14 cellular contexts compared by ENCODE assay signal in genomic region chr7:123622660-123623386, GRCh38. TPM values are rescaled to one million over a fixed set of nuclear protein-coding genes. Genes with fewer than 3 reads are reported as not detected.
DNase-seq lines count a peak whose midpoint lies in the region; ATAC-seq and TF ChIP-seq lines count a peak whose summit lies in the region.
"Had no signal": no experiment of that assay in that cellular context is flagged by ENCODE, and none has a peak within 500 bp of the region (broad histone marks: within the 10 kb centered on the region; RNA-seq: fewer than 3 reads in every experiment).

No MANE protein-coding gene starts in this region.

- H4K20me1 ChIP-seq in OCI-LY3 (ENCODE audit: insufficient read depth, low read length) = no peaks in the 10 kb centered on the region
- no peaks in the 10 kb centered on the region for H4K20me1 ChIP-seq in hepatocyte (ENCODE audit: insufficient read depth, poor library complexity, severe bottlenecking)

- H3K4me1 ChIP-seq in OCI-LY3 (ENCODE audit: low read length) (peaks cover 7% of the 10 kb centered on the region), hepatocyte (ENCODE audit: insufficient read depth) (no peaks in the 10 kb centered on the region)

- no peaks in the 10 kb centered on the region for H3K36me3 Mint-ChIP-seq in effector memory CD8-positive, alpha-beta T cell (ENCODE audit: insufficient read depth)
- H3K36me3 Mint-ChIP-seq: activated naive CD8-positive, alpha-beta T cell had no signal

- no peak overlapping the region for H3K4me3 ChIP-seq in OCI-LY3 (ENCODE audit: low read length)
- H3K4me3 ChIP-seq in hepatocyte = no peak overlapping the region

- TF ChIP-seq CTCF in OCI-LY3 (IDR thresholded peaks at IDR 0.05; ENCODE audit: low read depth, low read length) = no peak
- TF ChIP-seq CTCF in hepatocyte (IDR thresholded peaks at IDR 0.05; ENCODE audit: poor library complexity) = no peak

- DNase-seq in DMS 273 (lab: John Stamatoyannopoulos, UW; ENCODE audit: unreplicated experiment) (peak; percentile 70), NCI-H1694 treated with DMSO at 0.1 percent for 48 hours (lab: John Stamatoyannopoulos, UW) (peak; percentile 41), hepatocyte (ENCODE audit: low spot score) (peak; percentile 55), HPDE6-E6E7 (ENCODE audit: extremely low spot score) (no peak)
- no peak for DNase-seq in stimulated activated CD8-positive, alpha-beta memory T cell treated with anti-CD3 and anti-CD28 coated beads, Interleukin-4, amount 100 ng/mL, for 48 hours
- DNase-seq in effector memory CD8-positive, alpha-beta T cell = no peak
- DNase-seq: activated CD4-positive, alpha-beta T cell treated with anti-CD3 and anti-CD28 coated beads, Interleukin-2, amount 10 ng/mL, durations not matched to agents 7 days and 5 days; SK-N-SH had no signal

- peaks cover 0 to 3% of the 10 kb centered on the region in 2 donors for H3K4me1 Mint-ChIP-seq in effector memory CD8-positive, alpha-beta T cell (ENCODE audit: low read depth in 2 of 2)
- H3K4me1 Mint-ChIP-seq: activated CD4-positive, alpha-beta T cell treated with anti-CD3 and anti-CD28 coated beads, Interleukin-2, amount 10 ng/mL, durations not matched to agents 7 days and 5 days had no signal

- H3K79me2 ChIP-seq in OCI-LY3 (ENCODE audit: low read length) (no peaks in the 10 kb centered on the region), hepatocyte (no peaks in the 10 kb centered on the region)

- no peak overlapping the region for H3K4me3 Mint-ChIP-seq in effector memory CD8-positive, alpha-beta T cell
- H3K4me3 Mint-ChIP-seq: activated CD4-positive, alpha-beta T cell treated with anti-CD3 and anti-CD28 coated beads, Interleukin-2, amount 10 ng/mL, durations not matched to agents 7 days and 5 days; activated naive CD8-positive, alpha-beta T cell had no signal

- no peak overlapping the region for H3K27ac Mint-ChIP-seq in effector memory CD8-positive, alpha-beta T cell
- H3K27ac Mint-ChIP-seq: activated CD4-positive, alpha-beta T cell treated with anti-CD3 and anti-CD28 coated beads, Interleukin-2, amount 10 ng/mL, durations not matched to agents 7 days and 5 days; activated naive CD8-positive, alpha-beta T cell had no signal

- H3K9ac ChIP-seq in OCI-LY3 (ENCODE audit: low read length) = no peak overlapping the region
- H3K9ac ChIP-seq: SK-N-SH had no signal

- H3K36me3 ChIP-seq in OCI-LY3 (replicated peaks; ENCODE audit: low read depth, low read length) (no peaks in the 10 kb centered on the region), hepatocyte (replicated peaks; ENCODE audit: insufficient read depth, low read depth) (no peaks in the 10 kb centered on the region)

- H3K27me3 Mint-ChIP-seq in effector memory CD8-positive, alpha-beta T cell = peaks cover 9 to 11% of the 10 kb centered on the region in 2 donors

- H3K27me3 ChIP-seq in OCI-LY3 (ENCODE audit: low read depth, low read length) (no peaks in the 10 kb centered on the region), hepatocyte (no peaks in the 10 kb centered on the region)

- H3K9me3 ChIP-seq in OCI-LY3 (ENCODE audit: insufficient read depth, low read length) (no peaks in the 10 kb centered on the region), hepatocyte (ENCODE audit: low read depth) (no peaks in the 10 kb centered on the region)
- H3K9me3 ChIP-seq: SK-N-SH had no signal

- ATAC-seq in GM19397 (IDR thresholded peaks at IDR 0.05; ENCODE audit: unreplicated experiment) = no peak
- no peak for ATAC-seq in effector memory CD8-positive, alpha-beta T cell (replicated peaks)

- no peaks in the 10 kb centered on the region for H3K9me2 ChIP-seq in hepatocyte (replicated peaks; ENCODE audit: insufficient read depth)
- H3K9me2 ChIP-seq: SK-N-SH had no signal

- 71% methylated on average over 6 of the region's 6 CpGs for WGBS in hepatocyte (ENCODE audit: low lambda C conversion rate, missing lambda C conversion rate)

- H2AFZ ChIP-seq in OCI-LY3 (ENCODE audit: low read depth, low read length) = 0 out of 2 replicates have a peak overlapping the region, but pooled peaks have one; percentile 36
- H2AFZ ChIP-seq in hepatocyte = no peak overlapping the region

- H3K27ac ChIP-seq in OCI-LY3 (ENCODE audit: low read length) (no peak overlapping the region), hepatocyte (peak overlapping the region; percentile 12)

- H3K4me2 ChIP-seq in OCI-LY3 (ENCODE audit: low read length) = no peak overlapping the region
- no peak overlapping the region for H3K4me2 ChIP-seq in hepatocyte
- H3K4me2 ChIP-seq: SK-N-SH had no signal

- H3K9me3 Mint-ChIP-seq in effector memory CD8-positive, alpha-beta T cell = no peaks in the 10 kb centered on the region
- H3K9me3 Mint-ChIP-seq: activated CD4-positive, alpha-beta T cell treated with anti-CD3 and anti-CD28 coated beads, Interleukin-2, amount 10 ng/mL, durations not matched to agents 7 days and 5 days had no signal

RNA-seq across cellular contexts. Expression of gene ASB15, which starts 21.2 kb away (rescaled TPM):
- not detected in 2 replicates for total RNA-seq in hepatocyte
- 0.04 TPM in 1 of 2 replicates, not detected in the other for polyA plus RNA-seq in hepatocyte
- total RNA-seq: activated CD4-positive, alpha-beta T cell treated with anti-CD3 and anti-CD28 coated beads, Interleukin-2, amount 10 ng/mL, durations not matched to agents 7 days and 5 days; dermis microvascular lymphatic vessel endothelial cell; M059J; mucosa of gallbladder had no signal
- polyA plus RNA-seq: SK-N-SH had no signal

RNA-seq across cellular contexts. Expression of gene LMOD2, which starts 32.8 kb away (rescaled TPM):
- total RNA-seq in hepatocyte = 0.04 TPM in 1 of 2 replicates, not detected in the other
- polyA plus RNA-seq in hepatocyte = not detected in 2 replicates
- total RNA-seq: activated CD4-positive, alpha-beta T cell treated with anti-CD3 and anti-CD28 coated beads, Interleukin-2, amount 10 ng/mL, durations not matched to agents 7 days and 5 days; dermis microvascular lymphatic vessel endothelial cell; M059J; mucosa of gallbladder had no signal
- polyA plus RNA-seq: SK-N-SH had no signal

Comparison
In these comparisons a context has a peak if more than half of its experiments do, and no peak if none do; other contexts are left out.
1. DNase-seq: peak in DMS 273 (single experiment), NCI-H1694 treated with DMSO at 0.1 percent for 48 hours (single experiment) and hepatocyte (single experiment); none in stimulated activated CD8-positive, alpha-beta memory T cell treated with anti-CD3 and anti-CD28 coated beads, Interleukin-4, amount 100 ng/mL, for 48 hours (single experiment), HPDE6-E6E7 (single experiment) and effector memory CD8-positive, alpha-beta T cell (0 of 3).